In genomic region chr6:21393426-21394165, GRCh38 we compare ENCODE assay signal across 20 cellular contexts.
"Had no signal": no experiment of that assay in that cellular context is flagged by ENCODE, and none has a peak within 500 bp of the region (broad histone marks: within the 10 kb centered on the region; RNA-seq: fewer than 3 reads in every experiment).

No MANE protein-coding gene starts in this region.

- H3K4me3 ChIP-seq: gastrocnemius medialis, heart right ventricle, sigmoid colon, tibial artery had no signal

- H3K27me3 Mint-ChIP-seq: activated naive CD8-positive, alpha-beta T cell; memory B cell had no signal

- H3K27ac ChIP-seq: gastrocnemius medialis, heart right ventricle, neutrophil, sigmoid colon had no signal

- FAIRE-seq: bronchial epithelial cell had no signal

- H3K4me3 Mint-ChIP-seq: activated CD4-positive, alpha-beta T cell treated with anti-CD3 and anti-CD28 coated beads for 36 hours; activated naive CD8-positive, alpha-beta T cell; activated T-helper 1 cell treated with anti-CD3 and anti-CD28 coated beads, Interleukin-12 subunit alpha, Interleukin-12 subunit beta, Interleukin-2, Interleukin-4 antibody, amounts not matched to agents 30 ng/mL and 10 ng/mL and 1 ng/mL, durations not matched to agents 14 hours and 24 hours and 36 hours; immature natural killer cell; memory B cell; natural killer cell had no signal

- ATAC-seq: activated CD4-positive, alpha-beta T cell treated with anti-CD3 and anti-CD28 coated beads for 36 hours; gastrocnemius medialis; heart right ventricle; natural killer cell; stimulated activated naive CD8-positive, alpha-beta T cell treated with anti-CD3 and anti-CD28 coated beads, Interleukin-15, Interleukin-2, amounts not matched to agents 100 U/mL and 50 U/mL, for 24 hours had no signal

- H3K27me3 ChIP-seq: gastrocnemius medialis, heart right ventricle, neutrophil, sigmoid colon, tibial artery had no signal

- H3K9me3 ChIP-seq: gastrocnemius medialis, heart right ventricle, neutrophil, sigmoid colon, tibial artery had no signal

- H3K4me1 ChIP-seq: gastrocnemius medialis, sigmoid colon had no signal

- H3K9me3 Mint-ChIP-seq: activated T-helper 1 cell treated with anti-CD3 and anti-CD28 coated beads, Interleukin-12 subunit alpha, Interleukin-12 subunit beta, Interleukin-2, Interleukin-4 antibody, amounts not matched to agents 30 ng/mL and 10 ng/mL and 1 ng/mL, durations not matched to agents 14 hours and 24 hours and 36 hours; immature natural killer cell; memory B cell; natural killer cell had no signal

- H3K36me3 ChIP-seq: gastrocnemius medialis, heart right ventricle, neutrophil, sigmoid colon, tibial artery had no signal

- DNase-seq: activated CD4-positive, alpha-beta T cell treated with anti-CD3 and anti-CD28 coated beads for 36 hours; activated CD4-positive, alpha-beta T cell treated with anti-CD3 and anti-CD28 coated beads, Interleukin-2, amount 50 U/mL, for 48 hours; activated gamma-delta T cell treated with Interleukin-2 at 50 U/mL for 16 hours; cerebellar nuclear complex; effector CD4-positive, alpha-beta T cell; gastrocnemius medialis; heart right ventricle; immature natural killer cell; natural killer cell; sigmoid colon; stimulated activated CD4-positive, alpha-beta T cell treated with anti-CD3 and anti-CD28 coated beads, Interleukin-1b, Interleukin-23, amount 100 ng/mL, for 48 hours; stimulated activated naive CD8-positive, alpha-beta T cell treated with anti-CD3 and anti-CD28 coated beads, Interleukin-15, Interleukin-2, amounts not matched to agents 100 U/mL and 50 U/mL, for 24 hours; substantia nigra; T-helper 2 cell; tibial artery had no signal

- H3K36me3 Mint-ChIP-seq: activated naive CD8-positive, alpha-beta T cell; immature natural killer cell; memory B cell; natural killer cell had no signal

- H3K27ac Mint-ChIP-seq: activated CD4-positive, alpha-beta T cell treated with anti-CD3 and anti-CD28 coated beads for 36 hours; activated naive CD8-positive, alpha-beta T cell; activated T-helper 1 cell treated with anti-CD3 and anti-CD28 coated beads, Interleukin-12 subunit alpha, Interleukin-12 subunit beta, Interleukin-2, Interleukin-4 antibody, amounts not matched to agents 30 ng/mL and 10 ng/mL and 1 ng/mL, durations not matched to agents 14 hours and 24 hours and 36 hours; immature natural killer cell; memory B cell; natural killer cell had no signal

- H3K4me1 Mint-ChIP-seq: activated CD4-positive, alpha-beta T cell treated with anti-CD3 and anti-CD28 coated beads for 36 hours; immature natural killer cell; memory B cell; natural killer cell had no signal
